In genomic region chr13:111251646-111252448, GRCh38 we compare ENCODE assay signal across 10 cellular contexts.
DNase-seq lines count a peak whose midpoint lies in the region; ATAC-seq and TF ChIP-seq lines count a peak whose summit lies in the region.
"Had no signal": no experiment of that assay in that cellular context is flagged by ENCODE, and none has a peak within 500 bp of the region (broad histone marks: within the 10 kb centered on the region; RNA-seq: fewer than 3 reads in every experiment).

No MANE protein-coding gene starts in this region.

- peaks cover 5 to 77% of the 10 kb centered on the region in 2 donors for H3K36me3 ChIP-seq in neuronal stem cell (replicated peaks in 1 of 2; ENCODE audit: control insufficient read depth in 2 of 2, insufficient read depth in 2 of 2, low read length in 2 of 2)

- peak overlapping the region; percentile 54 for H3K9ac ChIP-seq in neuronal stem cell (ENCODE audit: low read depth, low read length, poor library complexity)

- peaks cover 23% of the 10 kb centered on the region for H3K4me1 Mint-ChIP-seq in T-helper 17 cell

- no peak overlapping the region for H2AFZ ChIP-seq in neuronal stem cell (ENCODE audit: low read length)

- no peak overlapping the region for H2AK5ac ChIP-seq in neuronal stem cell (ENCODE audit: low read depth, low read length)

- H2BK5ac ChIP-seq in neuronal stem cell (ENCODE audit: low read length) = no peak overlapping the region

- DNase-seq in DMS79 treated with DMSO at 0.1 percent for 48 hours (lab: John Stamatoyannopoulos, UW) (peak; percentile 77), T-helper 17 cell (no peak), fibroblast of pulmonary artery (ENCODE audit: low read depth) (peak; percentile 18), neuronal stem cell (ENCODE audit: low spot score) (no peak), medulla oblongata (ENCODE audit: extremely low spot score) (no peak), SIG-M5 treated with dmso at 0.1 percent for 504 hours (lab: John Stamatoyannopoulos, UW; ENCODE audit: unreplicated experiment) (no peak), SHP77 (lab: John Stamatoyannopoulos, UW) (no peak)
- DNase-seq: Kasumi-1, NCI-H2081 treated with DMSO at 0.1 percent for 48 hours had no signal

- H3K79me1 ChIP-seq in neuronal stem cell (ENCODE audit: low read depth, low read length) = no peaks in the 10 kb centered on the region

- ATAC-seq in T-helper 17 cell = no peak

- H2BK12ac ChIP-seq in neuronal stem cell (ENCODE audit: low read length) = no peak overlapping the region

- no peak overlapping the region for H3K4ac ChIP-seq in neuronal stem cell (ENCODE audit: low read length)

- H4K91ac ChIP-seq in neuronal stem cell (ENCODE audit: low read depth, low read length, poor library complexity) = no peak overlapping the region

- H3K27ac ChIP-seq in neuronal stem cell (replicated peaks; ENCODE audit: low read length) = no peak overlapping the region

- H3K14ac ChIP-seq in neuronal stem cell (ENCODE audit: low read length) = no peak overlapping the region

- H3K27me3 ChIP-seq in neuronal stem cell (ENCODE audit: control insufficient read depth in 3 of 3, insufficient read depth in 3 of 3, low read depth in 1 of 3, low read length in 3 of 3) = no peaks in the 10 kb centered on the region

- H2BK120ac ChIP-seq in neuronal stem cell (ENCODE audit: low read depth, low read length) = no peak overlapping the region

- H3K4me1 ChIP-seq in neuronal stem cell (ENCODE audit: control insufficient read depth in 2 of 2, insufficient read depth in 1 of 2, low read depth in 1 of 2, low read length in 2 of 2) = peaks cover 0 to 10% of the 10 kb centered on the region in 2 donors

- H3K18ac ChIP-seq in neuronal stem cell (ENCODE audit: low read length) = no peak overlapping the region

- H3K27me3 Mint-ChIP-seq in T-helper 17 cell = no peaks in the 10 kb centered on the region
- H3K27me3 Mint-ChIP-seq: brain had no signal

- H3K36me3 Mint-ChIP-seq in T-helper 17 cell (ENCODE audit: low read depth) = peaks cover 21% of the 10 kb centered on the region

- no CpG with 5 or more reads among the region's 4 CpGs for WGBS in neuronal stem cell (ENCODE audit: extremely low coverage in 2 of 2, insufficient read length in 2 of 2, insufficient replicate concordance in 1 of 2), 2 donors

- no peak overlapping the region for H4K8ac ChIP-seq in neuronal stem cell (ENCODE audit: low read depth, low read length)

- H3K4me2 ChIP-seq in neuronal stem cell (ENCODE audit: insufficient read depth, low read length, poor library complexity, severe bottlenecking) = no peak overlapping the region

- peak overlapping the region; percentile 84 for H3K27ac Mint-ChIP-seq in T-helper 17 cell

- no peak overlapping the region for H3K23ac ChIP-seq in neuronal stem cell (ENCODE audit: low read depth, low read length, poor library complexity)

- H3K4me3 ChIP-seq in fibroblast of pulmonary artery (replicated peaks; ENCODE audit: low read depth, low read length) (no peak overlapping the region), neuronal stem cell (ENCODE audit: low read length in 2 of 2) (no peak overlapping the region)

- no peak overlapping the region for H3K4me3 Mint-ChIP-seq in T-helper 17 cell
- H3K4me3 Mint-ChIP-seq: brain had no signal

- H2BK15ac ChIP-seq in neuronal stem cell (ENCODE audit: low read length) = no peak overlapping the region

- H3K9me3 ChIP-seq in T-helper 17 cell (ENCODE audit: control insufficient read depth, low read length, poor library complexity, severe bottlenecking) (no peaks in the 10 kb centered on the region), neuronal stem cell (replicated peaks in 1 of 2; ENCODE audit: control insufficient read depth in 2 of 2, insufficient read depth in 1 of 2, low read depth in 1 of 2, low read length in 2 of 2) (peaks cover 0 to 4% of the 10 kb centered on the region in 2 donors)

- TF ChIP-seq CTCF in fibroblast of pulmonary artery (IDR thresholded peaks at IDR 0.05; ENCODE audit: low read length, missing control alignments) = no peak

Comparison
In these comparisons a context has a peak if more than half of its experiments do, and no peak if none do; other contexts are left out.
1. DNase-seq: peak in DMS79 treated with DMSO at 0.1 percent for 48 hours (single experiment) and fibroblast of pulmonary artery (single experiment); none in T-helper 17 cell (0 of 3), neuronal stem cell (single experiment), medulla oblongata (single experiment), SIG-M5 treated with dmso at 0.1 percent for 504 hours (single experiment) and SHP77 (0 of 2).